Comparison of ENCODE assay signal across 21 cellular contexts in the genomic region with DNA sequence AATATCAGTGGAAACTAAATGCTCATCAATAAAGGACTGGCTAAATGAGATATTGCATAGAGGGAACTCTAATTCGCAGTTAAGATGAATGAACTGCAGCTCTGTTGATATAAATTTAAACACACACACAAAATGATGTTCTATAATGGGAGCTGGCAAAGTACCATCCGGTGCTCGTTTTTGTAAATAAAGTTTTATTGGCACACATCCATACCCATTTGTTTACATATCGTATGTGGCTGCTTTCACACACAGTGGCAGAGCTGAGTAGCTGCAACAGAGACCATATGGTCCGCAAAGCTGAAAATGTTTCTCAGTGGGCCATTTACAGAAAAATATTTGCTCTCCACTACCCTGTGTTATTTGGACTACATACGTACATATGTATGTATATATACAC.
DNase-seq lines count a peak whose midpoint lies in the region; ATAC-seq, FAIRE-seq and TF ChIP-seq lines count a peak whose summit lies in the region.
"Had no signal": no experiment of that assay in that cellular context is flagged by ENCODE, and none has a peak within 500 bp of the region (broad histone marks: within the 10 kb centered on the region; RNA-seq: fewer than 3 reads in every experiment).

No MANE protein-coding gene starts in this region.

- WGBS in K562 (ENCODE audit: insufficient coverage, low coverage, missing lambda C conversion rate), result under 1% methylated on average over 6 of the region's 6 CpGs

- peaks cover 4 to 34% of the 10 kb centered on the region in 2 experiments; a peak in 4 of 5 replicates for H3K27me3 ChIP-seq in K562 (ENCODE audit: control insufficient read depth in 2 of 2, insufficient read depth in 2 of 2, low read length in 2 of 2)
- H3K27me3 ChIP-seq: BLaER1 had no signal

- no peaks in the 10 kb centered on the region for H4K20me1 ChIP-seq in K562 (replicated peaks; ENCODE audit: control insufficient read depth, insufficient read depth, low read length)
- H4K20me1 ChIP-seq: BLaER1 had no signal

- BruUV-seq in K562 (replicated peaks; lab: Mats Ljungman, UMichigan), result no TSS peak

- no peak for TF ChIP-seq CTCF in K562 (IDR thresholded peaks at IDR 0.05 in 2 of 3, conservative IDR thresholded peaks at IDR 0.05 in 1 of 3; ENCODE audit: insufficient read depth in 2 of 3, low read depth in 1 of 3, low read length in 3 of 3)

- CTCF ChIA-PET in K562 (lab: Yijun Ruan, JAX; ENCODE audit: low intra/inter-chr PET ratio), result no interaction called here

- no peak for TF ChIP-seq EP300 in K562 (IDR thresholded peaks at IDR 0.05; ENCODE audit: low read length)

- H3K36me3 ChIP-seq in K562 (ENCODE audit: control insufficient read depth, insufficient read depth, low read length), result no peaks in the 10 kb centered on the region
- H3K36me3 ChIP-seq: BLaER1 had no signal

- in situ Hi-C loops in K562 (cut with MboI), result no loop called here

- no peaks in the 10 kb centered on the region for H3K9me1 ChIP-seq in K562 (ENCODE audit: control insufficient read depth, insufficient read depth, low read length)

- no peak for TF ChIP-seq RAD21 in K562 (CRISPR knock-in tag; conservative IDR thresholded peaks at IDR 0.05 in 1 of 2, IDR thresholded peaks at IDR 0.05 in 1 of 2)

- POLR2A ChIA-PET in K562 (lab: Yijun Ruan, JAX), result no interaction called here

- no peak for FAIRE-seq in K562 (lab: Jason Lieb, UNC)
- FAIRE-seq: D721Med, G401.6, GM12892 had no signal

- H3K9me3 ChIP-seq in K562 (replicated peaks; ENCODE audit: control insufficient read depth, insufficient read depth, low read depth, low read length), result no peaks in the 10 kb centered on the region
- H3K9me3 ChIP-seq: BLaER1 had no signal

- no peak overlapping the region for H3K27ac ChIP-seq in K562 (ENCODE audit: extremely low read depth, low read depth, low read length)
- H3K27ac ChIP-seq: 22Rv1, BLaER1, C4-2B had no signal

- H3K79me2 ChIP-seq in K562 (ENCODE audit: control insufficient read depth, insufficient read depth, low read length), result no peaks in the 10 kb centered on the region

- peak; percentile 46 for DNase-seq in DMS 273 (lab: John Stamatoyannopoulos, UW; ENCODE audit: unreplicated experiment)
- no peak for DNase-seq in DMS 273 treated with DMSO at 0.1 percent for 48 hours (lab: John Stamatoyannopoulos, UW)
- DNase-seq in NCI-H2171 (lab: John Stamatoyannopoulos, UW), result peak; percentile 75
- peak; percentile 81 for DNase-seq in NCI-H69 (lab: John Stamatoyannopoulos, UW)
- no peak for DNase-seq in K562 (ENCODE audit: extremely low read depth in 1 of 4, low spot score in 3 of 4)
- DNase-seq: CD4-positive, CD25-positive, alpha-beta regulatory T cell; CD8-positive, alpha-beta memory T cell; DMS153; DND-41; H9 had no signal

- H3K4me2 ChIP-seq in K562 (ENCODE audit: insufficient read depth, low read length), result no peak overlapping the region
- H3K4me2 ChIP-seq: BLaER1, GM23338 had no signal

- no peak overlapping the region for H3K9ac ChIP-seq in K562 (ENCODE audit: insufficient read depth in 1 of 2, low read depth in 2 of 2, low read length in 2 of 2)
- H3K9ac ChIP-seq: BLaER1 had no signal

- H3K4me3 ChIP-seq in K562, result no peak overlapping the region
- H3K4me3 ChIP-seq: BLaER1, GM23338 had no signal

- intact Hi-C loops in K562 (cut with micrococcal nuclease), result no loop called here

- TF ChIP-seq POLR2A in K562 (conservative IDR thresholded peaks at IDR 0.05), result no peak

- H3K4me1 ChIP-seq in K562 (replicated peaks in 1 of 2; ENCODE audit: control insufficient read depth in 2 of 2, insufficient read depth in 2 of 2, low read length in 2 of 2), result no peaks in the 10 kb centered on the region
- H3K4me1 ChIP-seq: BLaER1 had no signal

- ATAC-seq in K562 (no peak), GM21786 (IDR thresholded peaks at IDR 0.05; ENCODE audit: unreplicated experiment) (no peak), HG02623 (IDR thresholded peaks at IDR 0.05; ENCODE audit: unreplicated experiment) (no peak), HG03565 (IDR thresholded peaks at IDR 0.05; ENCODE audit: unreplicated experiment) (no peak)
- ATAC-seq: GM23338, HCT116 had no signal

- H2AFZ ChIP-seq in K562 (ENCODE audit: low read depth, low read length), result no peak overlapping the region
- H2AFZ ChIP-seq: GM23338 had no signal

TF ChIP-seq in K562, 482 proteins besides CTCF, POLR2A, EP300 and RAD21:
- no peak for TF ChIP-seq RUNX1 (IDR thresholded peaks at IDR 0.05; ENCODE audit: low read depth)
- TF ChIP-seq, protein P1, sequence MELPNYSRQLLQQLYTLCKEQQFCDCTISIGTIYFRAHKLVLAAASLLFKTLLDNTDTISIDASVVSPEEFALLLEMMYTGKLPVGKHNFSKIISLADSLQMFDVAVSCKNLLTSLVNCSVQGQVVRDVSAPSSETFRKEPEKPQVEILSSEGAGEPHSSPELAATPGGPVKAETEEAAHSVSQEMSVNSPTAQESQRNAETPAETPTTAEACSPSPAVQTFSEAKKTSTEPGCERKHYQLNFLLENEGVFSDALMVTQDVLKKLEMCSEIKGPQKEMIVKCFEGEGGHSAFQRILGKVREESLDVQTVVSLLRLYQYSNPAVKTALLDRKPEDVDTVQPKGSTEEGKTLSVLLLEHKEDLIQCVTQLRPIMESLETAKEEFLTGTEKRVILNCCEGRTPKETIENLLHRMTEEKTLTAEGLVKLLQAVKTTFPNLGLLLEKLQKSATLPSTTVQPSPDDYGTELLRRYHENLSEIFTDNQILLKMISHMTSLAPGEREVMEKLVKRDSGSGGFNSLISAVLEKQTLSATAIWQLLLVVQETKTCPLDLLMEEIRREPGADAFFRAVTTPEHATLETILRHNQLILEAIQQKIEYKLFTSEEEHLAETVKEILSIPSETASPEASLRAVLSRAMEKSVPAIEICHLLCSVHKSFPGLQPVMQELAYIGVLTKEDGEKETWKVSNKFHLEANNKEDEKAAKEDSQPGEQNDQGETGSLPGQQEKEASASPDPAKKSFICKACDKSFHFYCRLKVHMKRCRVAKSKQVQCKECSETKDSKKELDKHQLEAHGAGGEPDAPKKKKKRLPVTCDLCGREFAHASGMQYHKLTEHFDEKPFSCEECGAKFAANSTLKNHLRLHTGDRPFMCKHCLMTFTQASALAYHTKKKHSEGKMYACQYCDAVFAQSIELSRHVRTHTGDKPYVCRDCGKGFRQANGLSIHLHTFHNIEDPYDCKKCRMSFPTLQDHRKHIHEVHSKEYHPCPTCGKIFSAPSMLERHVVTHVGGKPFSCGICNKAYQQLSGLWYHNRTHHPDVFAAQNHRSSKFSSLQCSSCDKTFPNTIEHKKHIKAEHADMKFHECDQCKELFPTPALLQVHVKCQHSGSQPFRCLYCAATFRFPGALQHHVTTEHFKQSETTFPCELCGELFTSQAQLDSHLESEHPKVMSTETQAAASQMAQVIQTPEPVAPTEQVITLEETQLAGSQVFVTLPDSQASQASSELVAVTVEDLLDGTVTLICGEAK (IDR thresholded peaks at IDR 0.05), result peak; percentile 83
- TF ChIP-seq, protein P1 (CRISPR knock-in tag; IDR thresholded peaks at IDR 0.05), result peak; percentile 60; the same call in 1 of the 2 replicates

Comparison
In these comparisons a context has a peak if more than half of its experiments do, and no peak if none do; other contexts are left out.
1. DNase-seq: peak in DMS 273 (single experiment), NCI-H2171 (single experiment) and NCI-H69 (single experiment); none in DMS 273 treated with DMSO at 0.1 percent for 48 hours (single experiment) and K562 (0 of 4).